17 cellular contexts compared by ENCODE assay signal in the genomic region with DNA sequence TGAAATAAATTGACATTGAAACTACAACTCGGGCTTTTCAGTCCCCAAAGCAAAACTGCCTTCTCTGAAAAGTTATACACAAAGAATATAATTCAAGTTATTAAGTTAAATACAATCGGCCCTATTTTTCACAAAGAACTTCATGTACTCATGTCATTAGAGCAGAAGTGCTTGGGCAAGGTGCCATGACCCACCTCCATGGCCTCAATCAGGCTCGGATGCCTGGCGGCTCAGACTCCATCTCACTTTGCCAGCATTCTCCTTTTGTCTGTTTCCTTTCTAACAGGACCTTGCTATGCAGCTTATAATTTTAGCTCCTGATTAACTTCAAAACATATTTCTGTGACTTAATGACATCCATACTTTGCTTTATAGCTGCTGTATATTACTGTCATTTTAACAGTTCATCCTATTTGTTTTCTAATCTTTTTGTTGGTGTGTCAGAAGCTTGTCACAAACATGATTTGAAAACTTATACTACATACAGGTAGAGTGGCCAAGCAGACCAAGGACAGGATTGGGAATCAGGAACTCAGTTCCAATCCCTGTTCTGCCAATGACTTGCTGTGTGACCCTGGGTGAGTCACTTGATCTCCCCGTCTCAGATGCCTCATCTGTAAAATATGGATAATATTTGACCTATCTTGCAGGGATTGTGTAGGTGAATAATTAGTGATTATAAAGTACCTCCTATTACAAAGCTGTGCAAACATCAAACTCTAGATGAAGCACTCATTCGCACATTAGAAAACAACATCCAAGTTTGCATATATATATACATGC.
DNase-seq lines count a peak whose midpoint lies in the region; ATAC-seq and TF ChIP-seq lines count a peak whose summit lies in the region.
"Had no signal": no experiment of that assay in that cellular context is flagged by ENCODE, and none has a peak within 500 bp of the region (broad histone marks: within the 10 kb centered on the region; RNA-seq: fewer than 3 reads in every experiment).

No MANE protein-coding gene starts in this region.

- H3K27ac ChIP-seq in RWPE2 (ENCODE audit: poor library complexity, severe bottlenecking) (no peak overlapping the region), esophagus squamous epithelium (peak overlapping the region in 3 of 4 donors; percentile 17 to 63 (median 40)), ovary (no peak overlapping the region)

- no peak for TF ChIP-seq CTCF in AG10803 (conservative IDR thresholded peaks at IDR 0.05; ENCODE audit: low read length)
- no peak for TF ChIP-seq CTCF in RWPE2 (IDR thresholded peaks at IDR 0.05; ENCODE audit: poor library complexity, severe bottlenecking)
- no peak for TF ChIP-seq CTCF in esophagus squamous epithelium (IDR thresholded peaks at IDR 0.05)
- TF ChIP-seq CTCF in ovary (IDR thresholded peaks at IDR 0.05): no peak

- H3K27me3 ChIP-seq in RWPE2 (ENCODE audit: insufficient read depth, poor library complexity, severe bottlenecking): no peaks in the 10 kb centered on the region
- no peaks in the 10 kb centered on the region for H3K27me3 ChIP-seq in esophagus squamous epithelium
- no peaks in the 10 kb centered on the region for H3K27me3 ChIP-seq in ovary

- ATAC-seq in RWPE2 (ENCODE audit: low read depth) (peak; percentile 44; the same call in 1 of the 3 replicates), GM19395 (IDR thresholded peaks at IDR 0.05; ENCODE audit: unreplicated experiment) (no peak)
- ATAC-seq: effector memory CD8-positive, alpha-beta T cell; stimulated activated naive B cell treated with anti-CD40 and anti-IgM and Interleukin-4, amounts not matched to agents 10 μg/mL and 1 μg/mL and 100 μg/mL, for 72 hours had no signal

- H3K36me3 ChIP-seq in RWPE2 (ENCODE audit: low read depth) (peaks cover 38% of the 10 kb centered on the region), esophagus squamous epithelium (peaks cover 0 to 72% (median 0%) of the 10 kb centered on the region in 3 donors), ovary (no peaks in the 10 kb centered on the region)

- H3K4me1 ChIP-seq in RWPE2 (ENCODE audit: insufficient read depth, poor library complexity, severe bottlenecking) (peaks cover 6% of the 10 kb centered on the region), esophagus squamous epithelium (peaks cover 0 to 20% (median 0%) of the 10 kb centered on the region in 3 donors), ovary (ENCODE audit: insufficient read depth) (peaks cover 4% of the 10 kb centered on the region)

- no peak for TF ChIP-seq EP300 in ovary (IDR thresholded peaks at IDR 0.05)

- intact Hi-C loops in esophagus squamous epithelium (cut with DNase I): no loop called here
- intact Hi-C loops in ovary (cut with DNase I): no loop called here

- peak; percentile 10 for DNase-seq in AG10803 (ENCODE audit: low read depth)
- no peak for DNase-seq in RWPE2 (ENCODE audit: low spot score)
- DNase-seq in esophagus squamous epithelium (lab: John Stamatoyannopoulos, UW): no peak
- DNase-seq in ovary: peak; percentile 47 to 78 (median 55)
- DNase-seq in RPMI8226: no peak
- DNase-seq in iPS-NIHi7 (ENCODE audit: extremely low spot score): no peak
- no peak for DNase-seq in glomerular visceral epithelial cell (ENCODE audit: extremely low spot score)
- DNase-seq: activated CD8-positive, alpha-beta memory T cell treated with anti-CD3 and anti-CD28 coated beads, Interleukin-2, amount 50 U/mL, for 48 hours; activated naive CD4-positive, alpha-beta T cell; CD8-positive, alpha-beta memory T cell; effector memory CD8-positive, alpha-beta T cell; GDM1; islet precursor cell; occipital lobe; SHP77 treated with DMSO at 0.1 percent for 48 hours; stimulated activated naive B cell treated with anti-CD40 and anti-IgM and Interleukin-4, amounts not matched to agents 10 μg/mL and 1 μg/mL and 100 μg/mL, for 72 hours had no signal

- H3K4me3 ChIP-seq in AG10803 (ENCODE audit: low read length): no peak overlapping the region
- no peak overlapping the region for H3K4me3 ChIP-seq in RWPE2 (ENCODE audit: severe bottlenecking)
- no peak overlapping the region for H3K4me3 ChIP-seq in esophagus squamous epithelium
- no peak overlapping the region for H3K4me3 ChIP-seq in ovary

- TF ChIP-seq POLR2A in esophagus squamous epithelium (IDR thresholded peaks at IDR 0.05) (no peak), ovary (IDR thresholded peaks at IDR 0.05) (no peak)

- WGBS in esophagus squamous epithelium, 2 donors: 58 to 67% methylated on average over 6 of the region's 6 CpGs
- 37 to 40% (median 39%) methylated on average over 6 of the region's 6 CpGs for WGBS in ovary, 3 donors

- no peaks in the 10 kb centered on the region for H3K9me3 ChIP-seq in RWPE2 (ENCODE audit: severe bottlenecking)
- H3K9me3 ChIP-seq in esophagus squamous epithelium: no peaks in the 10 kb centered on the region
- no peaks in the 10 kb centered on the region for H3K9me3 ChIP-seq in ovary

Comparison
In these comparisons a context has a peak if more than half of its experiments do, and no peak if none do; other contexts are left out.
1. DNase-seq: peak in AG10803 (single experiment) and ovary (5 of 5); none in RWPE2 (single experiment), esophagus squamous epithelium (single experiment), RPMI8226 (single experiment), iPS-NIHi7 (single experiment) and glomerular visceral epithelial cell (single experiment).
2. H3K27ac ChIP-seq: peak in esophagus squamous epithelium (3 of 4); none in RWPE2 (single experiment) and ovary (0 of 2).